ENCODE assay signal across 16 cellular contexts in the genomic region with DNA sequence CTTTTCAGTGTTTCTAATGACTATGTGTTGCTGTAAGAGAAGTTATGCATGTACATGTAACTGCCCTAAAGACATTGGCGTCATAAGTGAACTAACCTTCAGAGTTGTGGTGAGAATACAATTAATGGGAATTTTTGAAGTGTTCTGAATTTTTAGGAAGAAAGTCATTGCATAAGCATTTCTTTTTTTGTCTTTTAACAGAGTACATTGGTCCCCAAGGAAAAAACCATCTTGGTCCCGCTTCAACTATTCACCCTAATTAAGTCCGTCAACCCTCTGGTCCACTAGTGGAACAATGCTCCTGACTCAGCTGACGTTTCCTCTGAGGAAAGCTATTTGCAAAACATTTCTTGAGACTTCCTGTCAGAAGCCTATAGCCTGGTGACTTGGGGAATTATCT. TPM values are rescaled to one million over a fixed set of nuclear protein-coding genes. Genes with fewer than 3 reads are reported as not detected.
DNase-seq lines count a peak whose midpoint lies in the region; ATAC-seq and TF ChIP-seq lines count a peak whose summit lies in the region.
"Had no signal": no experiment of that assay in that cellular context is flagged by ENCODE, and none has a peak within 500 bp of the region (broad histone marks: within the 10 kb centered on the region; RNA-seq: fewer than 3 reads in every experiment).

No MANE protein-coding gene starts in this region.

- DNase-seq in COLO829 (ENCODE audit: low spot score) (peak; percentile 35), SJSA1 (ENCODE audit: low read depth in 1 of 2, low spot score in 2 of 2) (peak; percentile 80 to 84), fibroblast of the aortic adventitia (ENCODE audit: low read depth) (peak; percentile 78), sciatic nerve (ENCODE audit: low spot score) (no peak), spleen (no peak), erythroblast (lab: John Stamatoyannopoulos, UW) (no peak)
- DNase-seq: activated CD4-positive, alpha-beta memory T cell treated with anti-CD3 and anti-CD28 coated beads, Interleukin-2, amount 10 ng/mL, durations not matched to agents 7 days and 5 days; CD8-positive, alpha-beta T cell; NCI-H2029; NCI-H82; stimulated activated CD4-positive, alpha-beta T cell treated with anti-CD3 and anti-CD28 coated beads, Interleukin-4, amount 100 ng/mL, for 1 hour; stimulated activated naive CD4-positive, alpha-beta T cell had no signal

- H3K4me3 ChIP-seq in SJSA1 (no peak overlapping the region), fibroblast of the aortic adventitia (ENCODE audit: low read depth, low read length) (no peak overlapping the region), spleen (no peak overlapping the region)

- intact Hi-C loops in sciatic nerve (cut with DNase I) (no loop called here), spleen (cut with DNase I; ENCODE audit: low total_unique reads) (no loop called here)

- TF ChIP-seq CTCF in fibroblast of the aortic adventitia (IDR thresholded peaks at IDR 0.05; ENCODE audit: insufficient read depth, low read length) (no peak), spleen (IDR thresholded peaks at IDR 0.05 in 8 of 11, conservative IDR thresholded peaks at IDR 0.05 in 3 of 11) (no peak)

- 57 to 84% (median 70%) methylated on average over 4 of the region's 4 CpGs for WGBS in spleen, 5 donors

- no peaks in the 10 kb centered on the region for H3K36me3 ChIP-seq in SJSA1
- H3K36me3 ChIP-seq in spleen, result no peaks in the 10 kb centered on the region

- no peaks in the 10 kb centered on the region for H3K27me3 ChIP-seq in SJSA1 (replicated peaks)
- H3K27me3 ChIP-seq in spleen (replicated peaks in 1 of 7), result no peaks in the 10 kb centered on the region

- TF ChIP-seq POLR2A in spleen (IDR thresholded peaks at IDR 0.05) (no peak), erythroblast (IDR thresholded peaks at IDR 0.05; ENCODE audit: low read length) (no peak)

- peak overlapping the region; percentile 81 for H3K27ac ChIP-seq in SJSA1
- no peak overlapping the region for H3K27ac ChIP-seq in spleen

- ATAC-seq in sciatic nerve (peak; percentile 52), GM18517 (IDR thresholded peaks at IDR 0.05; ENCODE audit: unreplicated experiment) (no peak), GM21515 (IDR thresholded peaks at IDR 0.05; ENCODE audit: unreplicated experiment) (no peak)
- ATAC-seq: activated T-helper 17 cell treated with anti-CD3 and anti-CD28 coated beads, Interleukin-2, amount 50 U/mL, for 72 hours; CD8-positive, alpha-beta T cell had no signal

- H3K4me1 ChIP-seq in SJSA1 (replicated peaks) (peaks cover 33% of the 10 kb centered on the region), spleen (no peaks in the 10 kb centered on the region)

- H3K9me3 ChIP-seq in SJSA1 (replicated peaks), result no peaks in the 10 kb centered on the region
- no peaks in the 10 kb centered on the region for H3K9me3 ChIP-seq in spleen

RNA-seq across cellular contexts. Expression of a gene that starts 41.1 kb away (rescaled TPM):
- total RNA-seq in SJSA1 (2014; rRNA removed; shearing (Covaris generic)), result 0.31 and 1.1 TPM in 2 replicates
- 2.0 and 12.9 TPM in 2 replicates for total RNA-seq in fibroblast of the aortic adventitia (ENCODE audit: low replicate concordance)
- total RNA-seq in sciatic nerve, result 67.9 TPM
- under 1 TPM in 1 of 7 donors, not detected in 6; 0.66 TPM for total RNA-seq in spleen
- polyA plus RNA-seq in spleen, result under 1 TPM; 0.05 to 0.74 (median 0.11) TPM
- total RNA-seq: activated CD4-positive, alpha-beta memory T cell treated with anti-CD3 and anti-CD28 coated beads, Interleukin-2, amount 10 ng/mL, durations not matched to agents 7 days and 5 days; activated T-helper 17 cell treated with anti-CD3 and anti-CD28 coated beads, Interleukin-2, amount 50 U/mL, for 72 hours; CD8-positive, alpha-beta T cell; mononuclear cell had no signal

RNA-seq across cellular contexts. Expression of a gene that starts 57.5 kb away (rescaled TPM):
- 107 and 129 TPM in 2 replicates for total RNA-seq in SJSA1 (2014; rRNA removed; shearing (Covaris generic))
- total RNA-seq in fibroblast of the aortic adventitia (ENCODE audit: low replicate concordance) (62.8 and 93.5 TPM in 2 replicates), sciatic nerve (89.8 TPM), spleen (10 to 100 TPM; 46.3 to 76.9 (median 59.3) TPM)
- 10 to 100 TPM; 12.2 to 35.8 (median 22.6) TPM for polyA plus RNA-seq in spleen

Comparison
In these comparisons a context has a peak if more than half of its experiments do, and no peak if none do; other contexts are left out.
1. DNase-seq: peak in COLO829 (single experiment), SJSA1 (2 of 2) and fibroblast of the aortic adventitia (single experiment); none in sciatic nerve (single experiment), spleen (single experiment) and erythroblast (0 of 2).